ENCODE assay signal across 20 cellular contexts in the genomic region with DNA sequence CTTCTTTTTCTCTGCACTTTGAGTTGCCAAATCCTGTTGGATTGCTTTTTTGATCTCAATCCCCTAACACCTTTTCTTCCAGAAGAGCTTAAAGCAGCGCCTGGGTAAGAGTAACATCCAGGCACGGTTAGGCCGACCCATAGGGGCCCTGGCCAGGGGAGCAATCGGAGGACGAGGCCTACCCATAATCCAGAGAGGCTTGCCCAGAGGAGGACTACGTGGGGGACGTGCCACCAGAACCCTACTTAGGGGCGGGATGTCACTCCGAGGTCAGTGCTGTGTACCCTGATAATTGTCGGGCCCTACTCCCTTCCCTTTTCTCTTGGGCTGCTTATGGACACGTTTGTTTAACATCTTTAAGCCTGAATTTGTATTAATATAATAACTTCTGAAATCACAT. TPM values are rescaled to one million over a fixed set of nuclear protein-coding genes. Genes with fewer than 3 reads are reported as not detected.
"Had no signal": no experiment of that assay in that cellular context is flagged by ENCODE, and none has a peak within 500 bp of the region (broad histone marks: within the 10 kb centered on the region; RNA-seq: fewer than 3 reads in every experiment).

No MANE protein-coding gene starts in this region.

- H3K27me3 ChIP-seq: sigmoid colon, upper lobe of right lung had no signal

- DNase-seq: activated CD4-positive, alpha-beta T cell treated with anti-CD3 and anti-CD28 coated beads, Interleukin-2, amount 10 ng/mL, durations not matched to agents 7 days and 5 days; activated CD8-positive, alpha-beta memory T cell treated with anti-CD3 and anti-CD28 coated beads, Interleukin-2, amount 10 ng/mL, durations not matched to agents 7 days and 5 days; activated naive CD4-positive, alpha-beta T cell; activated T-cell treated with anti-CD3 and anti-CD28 coated beads, Interleukin-2, amount 50 U/mL, for 48 hours; endodermal cell; erythroblast; hypothalamus; lower lobe of right lung; naive B cell; sigmoid colon; stimulated activated CD4-positive, alpha-beta T cell treated with anti-CD3 and anti-CD28 coated beads, Interleukin-12 subunit alpha, Interleukin-12 subunit beta, amount 100 ng/mL, for 4 hours; stimulated activated naive CD4-positive, alpha-beta T cell treated with Interleukin-2 at 50 U/mL for 16 hours; T1000; upper lobe of right lung had no signal

- H3K27ac ChIP-seq: lower lobe of right lung, sigmoid colon, upper lobe of right lung had no signal

- H3K9me3 ChIP-seq: lower lobe of right lung, sigmoid colon, upper lobe of right lung had no signal

- H3K27ac Mint-ChIP-seq: activated CD4-positive, alpha-beta T cell treated with anti-CD3 and anti-CD28 coated beads, Interleukin-2, amount 10 ng/mL, durations not matched to agents 7 days and 5 days; activated CD8-positive, alpha-beta memory T cell treated with anti-CD3 and anti-CD28 coated beads, Interleukin-2, amount 10 ng/mL, durations not matched to agents 7 days and 5 days; endodermal cell; WTC11 had no signal

- H3K27me3 Mint-ChIP-seq: activated CD4-positive, alpha-beta T cell treated with anti-CD3 and anti-CD28 coated beads, Interleukin-2, amount 10 ng/mL, durations not matched to agents 7 days and 5 days; activated CD8-positive, alpha-beta memory T cell treated with anti-CD3 and anti-CD28 coated beads, Interleukin-2, amount 10 ng/mL, durations not matched to agents 7 days and 5 days; brain; naive B cell had no signal

- H3K4me3 Mint-ChIP-seq: activated CD4-positive, alpha-beta T cell treated with anti-CD3 and anti-CD28 coated beads, Interleukin-2, amount 10 ng/mL, durations not matched to agents 7 days and 5 days; activated CD8-positive, alpha-beta memory T cell treated with anti-CD3 and anti-CD28 coated beads, Interleukin-2, amount 10 ng/mL, durations not matched to agents 7 days and 5 days; endodermal cell; naive B cell; WTC11 had no signal

- H3K4me3 ChIP-seq: lower lobe of right lung, sigmoid colon, upper lobe of right lung had no signal

- H3K9me3 Mint-ChIP-seq: activated CD4-positive, alpha-beta T cell treated with anti-CD3 and anti-CD28 coated beads, Interleukin-2, amount 10 ng/mL, durations not matched to agents 7 days and 5 days; brain; endodermal cell; naive B cell; WTC11 had no signal

- ATAC-seq: activated CD8-positive, alpha-beta memory T cell treated with anti-CD3 and anti-CD28 coated beads, Interleukin-2, amount 10 ng/mL, durations not matched to agents 7 days and 5 days; lower lobe of right lung; upper lobe of right lung; WTC11 had no signal

RNA-seq across cellular contexts. Expression of a gene that starts 13.9 kb away (rescaled TPM):
- total RNA-seq: activated CD4-positive, alpha-beta T cell treated with anti-CD3 and anti-CD28 coated beads, Interleukin-2, amount 10 ng/mL, durations not matched to agents 7 days and 5 days; activated CD8-positive, alpha-beta memory T cell treated with anti-CD3 and anti-CD28 coated beads, Interleukin-2, amount 10 ng/mL, durations not matched to agents 7 days and 5 days; dermis microvascular lymphatic vessel endothelial cell; glomerular endothelial cell; upper lobe of right lung had no signal

RNA-seq across cellular contexts. Expression of a gene that starts 26.0 kb away (rescaled TPM):
- total RNA-seq: activated CD4-positive, alpha-beta T cell treated with anti-CD3 and anti-CD28 coated beads, Interleukin-2, amount 10 ng/mL, durations not matched to agents 7 days and 5 days; activated CD8-positive, alpha-beta memory T cell treated with anti-CD3 and anti-CD28 coated beads, Interleukin-2, amount 10 ng/mL, durations not matched to agents 7 days and 5 days; cerebellum; glomerular endothelial cell; SK-MEL-5 had no signal
